Comparison of ENCODE assay signal across 2 cellular contexts in genomic region chr10:132608511-132609195, GRCh38.
TF ChIP-seq lines count a peak whose summit lies in the region.

No MANE protein-coding gene starts in this region.

TF ChIP-seq in WTC11, 78 proteins besides CTCF, POLR2A, EP300 and RAD21:
- no peak for TF ChIP-seq FOXJ3 (CRISPR knock-in tag; IDR thresholded peaks at IDR 0.05; ENCODE audit: borderline replicate concordance)
- TF ChIP-seq NR2C2 (CRISPR knock-in tag; IDR thresholded peaks at IDR 0.05): no peak
- TF ChIP-seq GTF2I (CRISPR knock-in tag; conservative IDR thresholded peaks at IDR 0.05): no peak
- no peak for TF ChIP-seq E2F1 (CRISPR knock-in tag; IDR thresholded peaks at IDR 0.05)
- no peak for TF ChIP-seq ZNF317 (CRISPR knock-in tag; IDR thresholded peaks at IDR 0.05; ENCODE audit: borderline replicate concordance, low read depth)
- no peak for TF ChIP-seq ZNF532 (CRISPR knock-in tag; IDR thresholded peaks at IDR 0.05; ENCODE audit: borderline replicate concordance)
- no peak for TF ChIP-seq USF2 (CRISPR knock-in tag; IDR thresholded peaks at IDR 0.05)
- no peak for TF ChIP-seq SMAD3 (CRISPR knock-in tag; IDR thresholded peaks at IDR 0.05; ENCODE audit: borderline replicate concordance)
- no peak for TF ChIP-seq ERG (CRISPR knock-in tag; IDR thresholded peaks at IDR 0.05)
- no peak for TF ChIP-seq TEAD4 (CRISPR knock-in tag; IDR thresholded peaks at IDR 0.05)
- TF ChIP-seq ZSCAN18 (CRISPR knock-in tag; IDR thresholded peaks at IDR 0.05): no peak
TF ChIP-seq in WTC11: peak in this region for 0.

TF ChIP-seq in HepG2, 621 proteins besides CTCF, POLR2A, EP300 and RAD21:
- TF ChIP-seq HNRNPH1 (optimal IDR thresholded peaks at IDR 0.05; ENCODE audit: low read depth, low read length): no peak
- no peak for TF ChIP-seq ZNF670 (CRISPR knock-in tag; IDR thresholded peaks at IDR 0.05; ENCODE audit: borderline replicate concordance)
- no peak for TF ChIP-seq HMG20A (CRISPR knock-in tag; IDR thresholded peaks at IDR 0.05; ENCODE audit: borderline replicate concordance)
- TF ChIP-seq KLF16 (CRISPR knock-in tag; IDR thresholded peaks at IDR 0.05): no peak
- no peak for TF ChIP-seq SRSF4 (IDR thresholded peaks at IDR 0.05; ENCODE audit: low read depth, low read length, poor library complexity, severe bottlenecking)
- no peak for TF ChIP-seq ZNF839 (CRISPR knock-in tag; IDR thresholded peaks at IDR 0.05; ENCODE audit: borderline replicate concordance)
- TF ChIP-seq ZBTB20 (CRISPR knock-in tag; IDR thresholded peaks at IDR 0.05; ENCODE audit: borderline replicate concordance, low read depth): no peak
- TF ChIP-seq ATF5 (CRISPR knock-in tag; IDR thresholded peaks at IDR 0.05; ENCODE audit: low read depth): no peak
- no peak for TF ChIP-seq ATM (IDR thresholded peaks at IDR 0.05; ENCODE audit: borderline replicate concordance)
- TF ChIP-seq CERS6 (CRISPR knock-in tag; IDR thresholded peaks at IDR 0.05): no peak
- no peak for TF ChIP-seq NFIB (CRISPR knock-in tag; IDR thresholded peaks at IDR 0.05; ENCODE audit: borderline replicate concordance)
- TF ChIP-seq ZBTB7B (CRISPR knock-in tag; IDR thresholded peaks at IDR 0.05): no peak
- no peak for TF ChIP-seq TERF1 (CRISPR knock-in tag; IDR thresholded peaks at IDR 0.05)
